ENCODE assay signal across 14 cellular contexts in genomic region chr2:85647823-85648526, GRCh38. TPM values are rescaled to one million over a fixed set of nuclear protein-coding genes. Genes with fewer than 3 reads are reported as not detected.
A peak's percentile ranks its signal among the peaks of the same experiment; 100 is the strongest.
DNase-seq lines count a peak whose midpoint lies in the region; ATAC-seq, FAIRE-seq and TF ChIP-seq lines count a peak whose summit lies in the region.
"Had no signal": no experiment of that assay in that cellular context is flagged by ENCODE, and none has a peak within 500 bp of the region (broad histone marks: within the 10 kb centered on the region; RNA-seq: fewer than 3 reads in every experiment).

No MANE protein-coding gene starts in this region.

- WGBS in psoas muscle, 3 donors, result 90 to 92% (median 92%) methylated on average over 10 of the region's 10 CpGs

- no peaks in the 10 kb centered on the region for H3K4me1 ChIP-seq in psoas muscle

- H3K27me3 Mint-ChIP-seq in T-helper 1 cell treated with Interleukin-12 subunit alpha and Interleukin-12 subunit beta and Interleukin-4 antibody, amounts not matched to agents 30 μg/mL and 1 μg/mL, for 36 hours (ENCODE audit: low read depth), result no peaks in the 10 kb centered on the region

- TF ChIP-seq POLR2A in GM12892 (IDR thresholded peaks at IDR 0.05; ENCODE audit: low read depth, low read length), result no peak

- DNase-seq in T-helper 1 cell, result no peak
- DNase-seq in SK-N-MC (ENCODE audit: low read depth, low spot score), result no peak
- no peak for DNase-seq in stimulated activated effector memory CD8-positive, alpha-beta T cell treated with anti-CD3 and anti-CD28 coated beads, Interleukin-12 subunit alpha, Interleukin-12 subunit beta, amount 100 ng/mL, for 72 hours (ENCODE audit: low spot score in 2 of 2)
- no peak for DNase-seq in psoas muscle
- DNase-seq in NCI-H748 treated with DMSO at 0.1 percent for 48 hours (lab: John Stamatoyannopoulos, UW), result no peak
- no peak for DNase-seq in GM12892 (ENCODE audit: insufficient read length)
- DNase-seq: NCI-H526 treated with DMSO at 0.1 percent for 48 hours had no signal

- H3K4me3 Mint-ChIP-seq in T-helper 1 cell treated with Interleukin-12 subunit alpha and Interleukin-12 subunit beta and Interleukin-4 antibody, amounts not matched to agents 30 μg/mL and 1 μg/mL, for 36 hours, result no peak overlapping the region
- H3K4me3 Mint-ChIP-seq in stimulated activated effector memory CD8-positive, alpha-beta T cell treated with anti-CD3 and anti-CD28 coated beads, Interleukin-12 subunit alpha, Interleukin-12 subunit beta, amount 100 ng/mL, for 72 hours, result no peak overlapping the region
- H3K4me3 Mint-ChIP-seq: endodermal cell, nephron had no signal

- ATAC-seq in HG02870 (IDR thresholded peaks at IDR 0.05; ENCODE audit: unreplicated experiment), result peak; percentile 66
- ATAC-seq in stimulated activated effector memory CD8-positive, alpha-beta T cell treated with anti-CD3 and anti-CD28 coated beads, Interleukin-12 subunit alpha, Interleukin-12 subunit beta, amount 100 ng/mL, for 72 hours, result no peak
- ATAC-seq in psoas muscle, result no peak

- H3K27ac Mint-ChIP-seq in T-helper 1 cell treated with Interleukin-12 subunit alpha and Interleukin-12 subunit beta and Interleukin-4 antibody, amounts not matched to agents 30 μg/mL and 1 μg/mL, for 36 hours, result peak overlapping the region; percentile 2
- H3K27ac Mint-ChIP-seq in stimulated activated effector memory CD8-positive, alpha-beta T cell treated with anti-CD3 and anti-CD28 coated beads, Interleukin-12 subunit alpha, Interleukin-12 subunit beta, amount 100 ng/mL, for 72 hours, result peak overlapping the region; percentile 43
- H3K27ac Mint-ChIP-seq: endodermal cell had no signal

- H3K9me3 Mint-ChIP-seq in T-helper 1 cell treated with Interleukin-12 subunit alpha and Interleukin-12 subunit beta and Interleukin-4 antibody, amounts not matched to agents 30 μg/mL and 1 μg/mL, for 36 hours, result no peaks in the 10 kb centered on the region
- H3K9me3 Mint-ChIP-seq in stimulated activated effector memory CD8-positive, alpha-beta T cell treated with anti-CD3 and anti-CD28 coated beads, Interleukin-12 subunit alpha, Interleukin-12 subunit beta, amount 100 ng/mL, for 72 hours, result no peaks in the 10 kb centered on the region
- H3K9me3 Mint-ChIP-seq: endodermal cell, nephron had no signal

- H3K9ac ChIP-seq in SK-N-MC (ENCODE audit: insufficient read length), result no peak overlapping the region

- H3K27ac ChIP-seq in SK-N-MC (0 out of 2 replicates have a peak overlapping the region, but pooled peaks have one; percentile 31), psoas muscle (no peak overlapping the region)

- no peaks in the 10 kb centered on the region for H3K27me3 ChIP-seq in psoas muscle (ENCODE audit: insufficient read depth in 3 of 3, low read length in 2 of 3)

- intact Hi-C loops in psoas muscle (cut with DNase I), result no loop called here

- FAIRE-seq in GM12892 (lab: Jason Lieb, UNC), result no peak
- FAIRE-seq: HTR-8/SVneo, TTC549 had no signal

- H3K36me3 ChIP-seq in SK-N-MC (ENCODE audit: insufficient read depth, low read length), result peaks cover 90% of the 10 kb centered on the region
- H3K36me3 ChIP-seq in psoas muscle (ENCODE audit: insufficient read depth in 1 of 2, low read depth in 1 of 2), result peaks cover 13 to 100% of the 10 kb centered on the region in 2 donors

- TF ChIP-seq CTCF in psoas muscle (IDR thresholded peaks at IDR 0.05), result no peak

- peaks cover 55% of the 10 kb centered on the region for H3K36me3 Mint-ChIP-seq in T-helper 1 cell treated with Interleukin-12 subunit alpha and Interleukin-12 subunit beta and Interleukin-4 antibody, amounts not matched to agents 30 μg/mL and 1 μg/mL, for 36 hours (ENCODE audit: low read depth)
- H3K36me3 Mint-ChIP-seq in stimulated activated effector memory CD8-positive, alpha-beta T cell treated with anti-CD3 and anti-CD28 coated beads, Interleukin-12 subunit alpha, Interleukin-12 subunit beta, amount 100 ng/mL, for 72 hours, result peaks cover 100% of the 10 kb centered on the region

- H3K9me3 ChIP-seq in SK-N-MC (ENCODE audit: low read depth, low read length), result no peaks in the 10 kb centered on the region
- H3K9me3 ChIP-seq in psoas muscle, result no peaks in the 10 kb centered on the region

- H3K4me1 Mint-ChIP-seq in T-helper 1 cell treated with Interleukin-12 subunit alpha and Interleukin-12 subunit beta and Interleukin-4 antibody, amounts not matched to agents 30 μg/mL and 1 μg/mL, for 36 hours (ENCODE audit: low read depth), result peaks cover 5% of the 10 kb centered on the region
- H3K4me1 Mint-ChIP-seq in stimulated activated effector memory CD8-positive, alpha-beta T cell treated with anti-CD3 and anti-CD28 coated beads, Interleukin-12 subunit alpha, Interleukin-12 subunit beta, amount 100 ng/mL, for 72 hours, result no peaks in the 10 kb centered on the region
- H3K4me1 Mint-ChIP-seq: nephron had no signal

- no peak overlapping the region for H3K4me3 ChIP-seq in SK-N-MC
- no peak overlapping the region for H3K4me3 ChIP-seq in psoas muscle

RNA-seq across cellular contexts. Expression of gene SFTPB, which starts 20.0 kb away (rescaled TPM):
- 1 to 10 TPM in 2 of 4 donors, under 1 TPM in 2; 0.25 to 1.1 (median 0.96) TPM for total RNA-seq in psoas muscle
- polyA plus RNA-seq in psoas muscle, result 1 to 10 TPM in 1 of 3 donors, under 1 TPM in 2; 0.04 to 1.5 (median 0.98) TPM
- not detected for polyA plus RNA-seq in GM12892 (2012; ENCODE audit: missing spikeins)
- total RNA-seq: A172, endodermal cell had no signal

RNA-seq across cellular contexts. Expression of gene USP39, which starts 32.0 kb away (rescaled TPM):
- 10 to 100 TPM; 39.0 to 61.8 (median 45.6) TPM for total RNA-seq in psoas muscle
- 100 to 1,000 TPM in 1 of 3 donors, 10 to 100 TPM in 2; 53.7 to 104 (median 58.3) TPM for polyA plus RNA-seq in psoas muscle
- 39.9 TPM for polyA plus RNA-seq in GM12892 (2012; ENCODE audit: missing spikeins)

RNA-seq across cellular contexts. Expression of gene C2orf68, which starts 36.1 kb away (rescaled TPM):
- 10 to 100 TPM; 43.4 to 61.9 (median 47.5) TPM for total RNA-seq in psoas muscle
- polyA plus RNA-seq in psoas muscle, result 10 to 100 TPM; 26.9 to 76.0 (median 43.8) TPM
- 18.2 TPM for polyA plus RNA-seq in GM12892 (2012; ENCODE audit: missing spikeins)

RNA-seq across cellular contexts. Expression of gene TMEM150A, which starts 45.5 kb away (rescaled TPM):
- total RNA-seq in psoas muscle, result 10 to 100 TPM; 20.1 to 54.3 (median 30.9) TPM
- polyA plus RNA-seq in psoas muscle, result 10 to 100 TPM; 17.4 to 82.6 (median 40.3) TPM
- polyA plus RNA-seq in GM12892 (2012; ENCODE audit: missing spikeins), result 4.4 TPM

RNA-seq across cellular contexts. Expression of gene GNLY, which starts 46.2 kb away (rescaled TPM):
- total RNA-seq in psoas muscle, result 10 to 100 TPM in 1 of 4 donors, 1 to 10 TPM in 2, under 1 TPM in 1; 0.58 to 20.0 (median 5.8) TPM
- 10 to 100 TPM in 2 of 3 donors, 1 to 10 TPM in 1; 4.9 to 31.6 (median 23.4) TPM for polyA plus RNA-seq in psoas muscle
- not detected for polyA plus RNA-seq in GM12892 (2012; ENCODE audit: missing spikeins)
- total RNA-seq: A172, endodermal cell had no signal
